Comparison of ENCODE assay signal across 9 cellular contexts in the genomic region with DNA sequence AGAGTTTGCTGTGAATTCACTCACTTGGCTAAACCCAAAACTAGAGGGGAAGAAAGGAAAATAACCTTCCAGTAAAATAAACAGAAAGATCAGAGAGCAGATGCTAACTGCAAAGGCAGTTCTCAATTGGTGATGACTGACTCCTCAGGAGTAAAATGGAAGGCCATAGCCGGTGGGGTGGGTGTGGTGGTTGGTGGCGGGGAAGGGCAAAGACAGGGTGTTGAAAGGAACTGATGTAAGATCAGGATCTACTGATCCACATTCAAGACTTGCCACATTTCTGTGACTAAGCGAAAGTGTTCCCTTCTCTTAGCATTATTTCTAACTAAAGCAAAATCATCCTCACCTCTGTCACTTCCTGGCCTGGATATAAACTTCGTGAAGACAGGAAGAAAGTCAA.
DNase-seq lines count a peak whose midpoint lies in the region; ATAC-seq lines count a peak whose summit lies in the region.
"Had no signal": no experiment of that assay in that cellular context is flagged by ENCODE, and none has a peak within 500 bp of the region (broad histone marks: within the 10 kb centered on the region; RNA-seq: fewer than 3 reads in every experiment).

No MANE protein-coding gene starts in this region.

- H3K27me3 Mint-ChIP-seq in activated T-cell treated with anti-CD3 and anti-CD28 coated beads, Interleukin-2, amount 50 U/mL, for 24 hours, result no peaks in the 10 kb centered on the region
- H3K27me3 Mint-ChIP-seq in effector memory CD8-positive, alpha-beta T cell, result no peaks in the 10 kb centered on the region

- H3K27ac Mint-ChIP-seq in activated T-cell treated with anti-CD3 and anti-CD28 coated beads, Interleukin-2, amount 50 U/mL, for 24 hours, result peak overlapping the region; percentile 84
- peak overlapping the region; percentile 35 to 39 for H3K27ac Mint-ChIP-seq in effector memory CD8-positive, alpha-beta T cell

- no peak for DNase-seq in activated T-cell treated with anti-CD3 and anti-CD28 coated beads, Interleukin-2, amount 50 U/mL, for 24 hours
- DNase-seq in activated T-cell treated with anti-CD3 and anti-CD28 coated beads for 4 hours, result no peak
- peak; percentile 54 to 65 for DNase-seq in activated T-cell treated with anti-CD3 and anti-CD28 coated beads, Interleukin-2, amount 50 U/mL, for 48 hours
- DNase-seq in effector memory CD8-positive, alpha-beta T cell, result no peak
- peak; percentile 38 for DNase-seq in stimulated activated naive CD8-positive, alpha-beta T cell treated with anti-CD3 and anti-CD28 coated beads, Interleukin-15, Interleukin-2, amounts not matched to agents 100 U/mL and 50 U/mL, for 24 hours
- DNase-seq: MM.1S had no signal

- ATAC-seq in effector memory CD8-positive, alpha-beta T cell (replicated peaks), result no peak
- ATAC-seq in stimulated activated naive CD8-positive, alpha-beta T cell treated with anti-CD3 and anti-CD28 coated beads, Interleukin-15, Interleukin-2, amounts not matched to agents 100 U/mL and 50 U/mL, for 24 hours, result no peak
- no peak for ATAC-seq in GM18909 (IDR thresholded peaks at IDR 0.05; ENCODE audit: poor library complexity, unreplicated experiment)
- no peak for ATAC-seq in HG03432 (IDR thresholded peaks at IDR 0.05; ENCODE audit: unreplicated experiment)
- no peak for ATAC-seq in GM19023 (IDR thresholded peaks at IDR 0.05; ENCODE audit: unreplicated experiment)

- peaks cover 51% of the 10 kb centered on the region for H3K4me1 Mint-ChIP-seq in activated T-cell treated with anti-CD3 and anti-CD28 coated beads, Interleukin-2, amount 50 U/mL, for 24 hours (ENCODE audit: low read depth)
- peaks cover 55 to 56% of the 10 kb centered on the region in 2 donors for H3K4me1 Mint-ChIP-seq in effector memory CD8-positive, alpha-beta T cell (ENCODE audit: low read depth in 2 of 2)

- H3K4me3 Mint-ChIP-seq in activated T-cell treated with anti-CD3 and anti-CD28 coated beads, Interleukin-2, amount 50 U/mL, for 24 hours, result no peak overlapping the region
- no peak overlapping the region for H3K4me3 Mint-ChIP-seq in effector memory CD8-positive, alpha-beta T cell

- H3K9me3 Mint-ChIP-seq in activated T-cell treated with anti-CD3 and anti-CD28 coated beads, Interleukin-2, amount 50 U/mL, for 24 hours, result no peaks in the 10 kb centered on the region
- H3K9me3 Mint-ChIP-seq in effector memory CD8-positive, alpha-beta T cell, result no peaks in the 10 kb centered on the region

- no peaks in the 10 kb centered on the region for H3K36me3 Mint-ChIP-seq in activated T-cell treated with anti-CD3 and anti-CD28 coated beads, Interleukin-2, amount 50 U/mL, for 24 hours (ENCODE audit: low read depth)
- peaks cover 3% of the 10 kb centered on the region for H3K36me3 Mint-ChIP-seq in effector memory CD8-positive, alpha-beta T cell (ENCODE audit: insufficient read depth)

Comparison
In these comparisons a context has a peak if more than half of its experiments do, and no peak if none do; other contexts are left out.
1. DNase-seq: peak in activated T-cell treated with anti-CD3 and anti-CD28 coated beads, Interleukin-2, amount 50 U/mL, for 48 hours (2 of 2) and stimulated activated naive CD8-positive, alpha-beta T cell treated with anti-CD3 and anti-CD28 coated beads, Interleukin-15, Interleukin-2, amounts not matched to agents 100 U/mL and 50 U/mL, for 24 hours (single experiment); none in activated T-cell treated with anti-CD3 and anti-CD28 coated beads, Interleukin-2, amount 50 U/mL, for 24 hours (single experiment), activated T-cell treated with anti-CD3 and anti-CD28 coated beads for 4 hours (single experiment) and effector memory CD8-positive, alpha-beta T cell (0 of 3).